28 cellular contexts compared by ENCODE assay signal in the genomic region with DNA sequence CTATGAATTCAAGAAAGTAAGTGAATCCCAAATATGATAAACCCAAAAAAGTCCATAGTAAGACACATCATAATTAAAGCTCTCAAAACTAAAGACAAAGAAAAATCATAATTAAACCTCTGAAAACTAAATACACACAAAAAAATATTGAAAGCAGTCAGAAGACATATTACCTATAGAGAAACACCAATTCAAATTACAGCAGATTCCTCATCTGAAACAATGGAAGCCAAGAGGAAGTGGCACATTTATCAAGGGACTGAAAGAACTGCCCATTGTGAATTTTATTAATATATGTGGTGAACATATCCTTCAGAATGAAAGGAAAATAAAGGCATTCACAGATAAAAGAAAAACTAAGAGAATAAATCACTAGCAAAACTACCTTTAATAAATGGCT.
DNase-seq lines count a peak whose midpoint lies in the region; ATAC-seq, FAIRE-seq and TF ChIP-seq lines count a peak whose summit lies in the region.
"Had no signal": no experiment of that assay in that cellular context is flagged by ENCODE, and none has a peak within 500 bp of the region (broad histone marks: within the 10 kb centered on the region; RNA-seq: fewer than 3 reads in every experiment).

No MANE protein-coding gene starts in this region.

- FAIRE-seq in HepG2 (lab: Jason Lieb, UNC), result no peak
- FAIRE-seq: GM12892, H1 had no signal

- CTCF ChIA-PET in HepG2 (lab: Yijun Ruan, JAX; ENCODE audit: low intra/inter-chr PET ratio, low total read pairs), result no interaction called here

- DNase-seq in HepG2 (ENCODE audit: low spot score) (no peak), right lobe of liver (no peak), M059J (ENCODE audit: low read depth) (peak; percentile 3), amniotic epithelial cell (ENCODE audit: low read depth) (peak; percentile 9), colonic mucosa (no peak), transverse colon (no peak), left ventricle myocardium inferior (no peak)
- DNase-seq: BE2C; CD8-positive, alpha-beta memory T cell; DMS 273 treated with DMSO at 0.1 percent for 48 hours; DMS79; EL; GF-D8; HCEC 1CT; MG63; NCI-H1092; NCI-H1417 treated with DMSO at 0.1 percent for 48 hours; NCI-H187; NCI-H2081 treated with DMSO at 0.1 percent for 48 hours; NCI-H524; NCI-H748 treated with DMSO at 0.1 percent for 48 hours; Right ventricle myocardium superior; RPMI8226; T-cell had no signal

- no peaks in the 10 kb centered on the region for H4K20me1 ChIP-seq in HepG2 (ENCODE audit: insufficient read depth, low read length)

- H3K9ac ChIP-seq in HepG2 (ENCODE audit: insufficient read depth, low read depth, low read length) (no peak overlapping the region), colonic mucosa (ENCODE audit: low read depth in 2 of 2, low read length in 2 of 2) (no peak overlapping the region)

- no peak overlapping the region for H3K27ac ChIP-seq in HepG2 (ENCODE audit: extremely low read length, insufficient read depth, low read length)
- no peak overlapping the region for H3K27ac ChIP-seq in right lobe of liver
- H3K27ac ChIP-seq in colonic mucosa, result no peak overlapping the region
- H3K27ac ChIP-seq in transverse colon, result no peak overlapping the region
- no peak overlapping the region for H3K27ac ChIP-seq in left ventricle myocardium inferior (replicated peaks)
- H3K27ac ChIP-seq: HL-60, SJSA1 had no signal

- ATAC-seq in HepG2 (no peak), right lobe of liver (no peak)
- ATAC-seq: T-cell had no signal

- H3K4me3 ChIP-seq in HepG2 (replicated peaks in 1 of 3; ENCODE audit: insufficient read depth in 1 of 3, low read depth in 2 of 3, low read length in 3 of 3) (no peak overlapping the region), right lobe of liver (no peak overlapping the region), colonic mucosa (no peak overlapping the region), transverse colon (no peak overlapping the region), left ventricle myocardium inferior (no peak overlapping the region)
- H3K4me3 ChIP-seq: MG63, SJSA1 had no signal

- H3K4me1 ChIP-seq in HepG2 (ENCODE audit: insufficient read depth, low read length) (no peaks in the 10 kb centered on the region), right lobe of liver (no peaks in the 10 kb centered on the region), colonic mucosa (no peaks in the 10 kb centered on the region), transverse colon (peaks cover 0 to 4% (median 0%) of the 10 kb centered on the region in 4 donors), left ventricle myocardium inferior (no peaks in the 10 kb centered on the region)
- H3K4me1 ChIP-seq: BE2C, SJSA1 had no signal

- no peaks in the 10 kb centered on the region for H3K27me3 ChIP-seq in HepG2 (ENCODE audit: control insufficient read depth in 1 of 2, insufficient read depth in 2 of 2, low read length in 2 of 2)
- no peaks in the 10 kb centered on the region for H3K27me3 ChIP-seq in right lobe of liver
- no peaks in the 10 kb centered on the region for H3K27me3 ChIP-seq in colonic mucosa
- H3K27me3 ChIP-seq in transverse colon, result no peaks in the 10 kb centered on the region
- no peaks in the 10 kb centered on the region for H3K27me3 ChIP-seq in left ventricle myocardium inferior (ENCODE audit: low read depth)
- H3K27me3 ChIP-seq: BE2C, MG63, SJSA1 had no signal

- H3K79me2 ChIP-seq in HepG2 (ENCODE audit: insufficient read depth, low read length), result no peaks in the 10 kb centered on the region

- TF ChIP-seq EP300 in HepG2 (IDR thresholded peaks at IDR 0.05; ENCODE audit: low read depth in 2 of 2, low read length in 2 of 2) (no peak), HepG2 (CRISPR knock-in tag; IDR thresholded peaks at IDR 0.05; ENCODE audit: borderline replicate concordance) (no peak), transverse colon (IDR thresholded peaks at IDR 0.05; ENCODE audit: low read depth) (no peak)

- no peak for TF ChIP-seq RAD21 in HepG2 (CRISPR knock-in tag; IDR thresholded peaks at IDR 0.05)

- no peak for TF ChIP-seq CTCF in HepG2 (CRISPR knock-in tag; IDR thresholded peaks at IDR 0.05)
- TF ChIP-seq CTCF in right lobe of liver (IDR thresholded peaks at IDR 0.05), result no peak
- no peak for TF ChIP-seq CTCF in colonic mucosa (IDR thresholded peaks at IDR 0.05)
- no peak for TF ChIP-seq CTCF in transverse colon (IDR thresholded peaks at IDR 0.05)
- TF ChIP-seq CTCF in left ventricle myocardium inferior (IDR thresholded peaks at IDR 0.05; ENCODE audit: borderline replicate concordance), result no peak

- H3K9me3 ChIP-seq in HepG2 (ENCODE audit: low read length), result peaks cover 10% of the 10 kb centered on the region; the same call in 1 of the 2 replicates
- H3K9me3 ChIP-seq in right lobe of liver, result no peaks in the 10 kb centered on the region
- no peaks in the 10 kb centered on the region for H3K9me3 ChIP-seq in colonic mucosa
- H3K9me3 ChIP-seq in transverse colon, result peaks cover 5 to 7% of the 10 kb centered on the region in 2 donors
- H3K9me3 ChIP-seq in left ventricle myocardium inferior (replicated peaks), result peaks cover 3% of the 10 kb centered on the region
- H3K9me3 ChIP-seq: BE2C, SJSA1 had no signal

- intact Hi-C loops in HepG2 (cut with micrococcal nuclease; ENCODE audit: unreplicated experiment), result no loop called here
- intact Hi-C loops in right lobe of liver (cut with DNase I), result no loop called here
- intact Hi-C loops in colonic mucosa (cut with DNase I), result no loop called here
- intact Hi-C loops in transverse colon (cut with DNase I; ENCODE audit: low total_unique reads), result no loop called here
- intact Hi-C loops in left ventricle myocardium inferior (cut with micrococcal nuclease), result no loop called here

- in situ Hi-C loops in HepG2 (cut with HindIII; ENCODE audit: extremely low pct_ligation_motif_present, low pct_unique_long_range_greater_than_20kb) (no loop called here), transverse colon (cut with MboI; ENCODE audit: low pct_ligation_motif_present in 1 of 4, low pct_unique_long_range_greater_than_20kb in 1 of 4, low sequenced_read_pairs in 3 of 4) (no loop called here)

- no peak overlapping the region for H3K4me2 ChIP-seq in HepG2 (ENCODE audit: low read depth, low read length)

- POLR2A ChIA-PET in HepG2 (lab: Yijun Ruan, JAX), result no interaction called here

- TF ChIP-seq POLR2A in HepG2 (IDR thresholded peaks at IDR 0.05; ENCODE audit: insufficient read depth in 1 of 2, low read depth in 2 of 2, low read length in 2 of 2), result no peak
- TF ChIP-seq POLR2A in right lobe of liver (IDR thresholded peaks at IDR 0.05), result no peak
- TF ChIP-seq POLR2A in transverse colon (IDR thresholded peaks at IDR 0.05), result no peak

- H2AFZ ChIP-seq in HepG2 (ENCODE audit: low read length), result no peak overlapping the region

- H3K36me3 ChIP-seq in HepG2 (replicated peaks in 1 of 2; ENCODE audit: control insufficient read depth in 1 of 2, insufficient read depth in 2 of 2, low read length in 2 of 2), result peaks cover 1 to 3% of the 10 kb centered on the region in 2 experiments; a peak in 1 of 5 replicates
- H3K36me3 ChIP-seq in right lobe of liver, result peaks cover 0 to 6% (median 2%) of the 10 kb centered on the region in 4 donors
- H3K36me3 ChIP-seq in colonic mucosa, result no peaks in the 10 kb centered on the region
- H3K36me3 ChIP-seq in transverse colon, result no peaks in the 10 kb centered on the region
- peaks cover 30% of the 10 kb centered on the region for H3K36me3 ChIP-seq in left ventricle myocardium inferior
- H3K36me3 ChIP-seq: BE2C, MG63, SJSA1 had no signal

- BruUV-seq in HepG2 (replicated peaks; lab: Mats Ljungman, UMichigan), result no TSS peak

TF ChIP-seq in HepG2, 621 proteins besides CTCF, POLR2A, EP300 and RAD21:
- TF ChIP-seq EZH2 (conservative IDR thresholded peaks at IDR 0.05; ENCODE audit: low read depth, low read length), result no peak
- TF ChIP-seq, protein P1, sequence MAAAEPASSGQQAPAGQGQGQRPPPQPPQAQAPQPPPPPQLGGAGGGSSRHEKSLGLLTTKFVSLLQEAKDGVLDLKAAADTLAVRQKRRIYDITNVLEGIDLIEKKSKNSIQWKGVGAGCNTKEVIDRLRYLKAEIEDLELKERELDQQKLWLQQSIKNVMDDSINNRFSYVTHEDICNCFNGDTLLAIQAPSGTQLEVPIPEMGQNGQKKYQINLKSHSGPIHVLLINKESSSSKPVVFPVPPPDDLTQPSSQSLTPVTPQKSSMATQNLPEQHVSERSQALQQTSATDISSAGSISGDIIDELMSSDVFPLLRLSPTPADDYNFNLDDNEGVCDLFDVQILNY (CRISPR knock-in tag; conservative IDR thresholded peaks at IDR 0.05), result no peak
- TF ChIP-seq DPF2 (CRISPR knock-in tag; IDR thresholded peaks at IDR 0.05; ENCODE audit: borderline replicate concordance, low read depth), result no peak
- TF ChIP-seq POLR2AphosphoS5 (IDR thresholded peaks at IDR 0.05; ENCODE audit: low read depth, low read length), result no peak
- no peak for TF ChIP-seq ZKSCAN5 (CRISPR knock-in tag; IDR thresholded peaks at IDR 0.05)
- peak; percentile 97 for TF ChIP-seq ZNF317 (CRISPR knock-in tag; IDR thresholded peaks at IDR 0.05)
TF ChIP-seq in HepG2: peak in this region for 1.

Comparison
In these comparisons a context has a peak if more than half of its experiments do, and no peak if none do; other contexts are left out.
1. DNase-seq: peak in M059J (single experiment) and amniotic epithelial cell (single experiment); none in HepG2 (single experiment), right lobe of liver (0 of 3), colonic mucosa (single experiment), transverse colon (single experiment) and left ventricle myocardium inferior (single experiment).